Comparison of ENCODE assay signal across 1 cellular context in genomic region chr1:155050560-155051341, GRCh38.
TF ChIP-seq lines count a peak whose summit lies in the region.

ADAM15 (plus strand) TSS chr1:155051316; CDS start chr1:155051387, 71 bp downstream.

TF ChIP-seq in H1, 55 proteins besides CTCF, POLR2A, EP300 and RAD21 (continued from another document):
- TF ChIP-seq TBP (IDR thresholded peaks at IDR 0.05; ENCODE audit: low read depth, low read length) (no peak), SIN3A (conservative IDR thresholded peaks at IDR 0.05 in 1 of 2, IDR thresholded peaks at IDR 0.05 in 1 of 2; ENCODE audit: low read depth in 1 of 2, low read length in 2 of 2) (peak; percentile 70 to 73; a peak in 1 of 4 replicates), POU5F1 (IDR thresholded peaks at IDR 0.05; ENCODE audit: low read depth, low read length) (no peak), CHD1 (IDR thresholded peaks at IDR 0.05; ENCODE audit: low read depth, low read length) (no peak), RBBP5 (IDR thresholded peaks at IDR 0.05; ENCODE audit: borderline replicate concordance, low read depth, low read length) (0 out of 2 replicates have a peak, but pooled peaks have one; percentile 28), YY1 (IDR thresholded peaks at IDR 0.05; ENCODE audit: low read depth, low read length) (peak; percentile 61; the same call in 1 of the 2 replicates), TEAD4 (IDR thresholded peaks at IDR 0.05; ENCODE audit: low read depth, low read length) (peak; percentile 54; the same call in 1 of the 2 replicates), BACH1 (IDR thresholded peaks at IDR 0.05; ENCODE audit: low read length) (no peak; the same call in 1 of the 2 replicates), GABPA (IDR thresholded peaks at IDR 0.05; ENCODE audit: borderline replicate concordance, insufficient read depth, low read length) (peak; percentile 52; the same call in 1 of the 2 replicates), CTBP2 (IDR thresholded peaks at IDR 0.05; ENCODE audit: borderline replicate concordance, insufficient read depth, insufficient read length, low read length) (peak; percentile 74), TAF1 (IDR thresholded peaks at IDR 0.05; ENCODE audit: low read depth, low read length) (peak; percentile 34; the same call in 1 of the 2 replicates), SIX5 (IDR thresholded peaks at IDR 0.05; ENCODE audit: low read depth, low read length) (no peak), BCL11A (IDR thresholded peaks at IDR 0.05; ENCODE audit: low read depth in 2 of 2, low read length in 2 of 2) (no peak), ATF2 (IDR thresholded peaks at IDR 0.05; ENCODE audit: low read length) (0 out of 2 replicates have a peak, but pooled peaks have one; percentile 37), MAFK (IDR thresholded peaks at IDR 0.05; ENCODE audit: low read depth, low read length) (no peak), KDM4A (IDR thresholded peaks at IDR 0.05; ENCODE audit: low read depth, low read length, severe bottlenecking) (peak; percentile 89), MAX (IDR thresholded peaks at IDR 0.05) (peak; percentile 83), EGR1 (IDR thresholded peaks at IDR 0.05; ENCODE audit: borderline replicate concordance, low read depth, low read length) (peak; percentile 51; the same call in 1 of the 2 replicates), SP1 (IDR thresholded peaks at IDR 0.05; ENCODE audit: low read depth, low read length) (peak; percentile 70; the same call in 1 of the 2 replicates), SP4 (IDR thresholded peaks at IDR 0.05; ENCODE audit: low read length) (peak; percentile 79; the same call in 1 of the 2 replicates)
